ENCODE assay signal across 9 cellular contexts in genomic region chrX:13747836-13748235, GRCh38. TPM values are rescaled to one million over a fixed set of nuclear protein-coding genes. Genes with fewer than 3 reads are reported as not detected.
DNase-seq lines count a peak whose midpoint lies in the region; ATAC-seq, FAIRE-seq and TF ChIP-seq lines count a peak whose summit lies in the region.
"Had no signal": no experiment of that assay in that cellular context is flagged by ENCODE, and none has a peak within 500 bp of the region (broad histone marks: within the 10 kb centered on the region; RNA-seq: fewer than 3 reads in every experiment).

No MANE protein-coding gene starts in this region.

- peak; percentile 53 for TF ChIP-seq RAD21 in GM12878 (IDR thresholded peaks at IDR 0.05; ENCODE audit: insufficient read depth, low read depth, low read length)

- FAIRE-seq in GM12878 (lab: Jason Lieb, UNC), result no peak
- FAIRE-seq: endometrium had no signal

- H3K9ac ChIP-seq in GM12878 (ENCODE audit: control insufficient read depth, insufficient read depth, low read length), result no peak overlapping the region

- no peaks in the 10 kb centered on the region for H3K9me3 ChIP-seq in GM12878 (replicated peaks; ENCODE audit: control insufficient read depth, insufficient read depth, low read length)

- CTCF ChIA-PET in GM12878 (lab: Yijun Ruan, JAX), result interaction anchor here (0.8 to 11.5 kb wide), 13 partner anchors 13 to 284 kb away, joined by 3 to 113 read pairs (median 6); partner anchors contain the start of genes GEMIN8, OFD1 and TRAPPC2

- 31% methylated on average over 2 of the region's 2 CpGs for WGBS in GM12878 (ENCODE audit: insufficient coverage, insufficient replicate concordance, low lambda C conversion rate, missing lambda C conversion rate)

- no peaks in the 10 kb centered on the region; the same call in 1 of the 2 replicates for H3K79me2 ChIP-seq in GM12878 (ENCODE audit: control insufficient read depth, insufficient read depth, low read length)

- TF ChIP-seq CTCF in GM12878 (IDR thresholded peaks at IDR 0.05 in 2 of 3, conservative IDR thresholded peaks at IDR 0.05 in 1 of 3; ENCODE audit: control insufficient read depth in 2 of 3, extremely low read depth in 1 of 3, insufficient read depth in 1 of 3, low read depth in 3 of 3, low read length in 3 of 3), result peak; percentile 50 to 64 (median 63)

- POLR2A ChIA-PET in GM12878 (lab: Charles Lee), result interaction anchor here (1.2 to 1.4 kb wide), 2 partner anchors 11 to 15 kb away, joined by 3 read pairs; no protein-coding TSS in a partner anchor

- ATAC-seq in GM12878 (0 out of 3 replicates have a peak, but pooled peaks have one; percentile 12), left colon (peak; percentile 84), GM21737 (IDR thresholded peaks at IDR 0.05; ENCODE audit: unreplicated experiment) (no peak)

- no peak overlapping the region for H3K27ac ChIP-seq in GM12878 (ENCODE audit: control insufficient read depth, insufficient read depth)

- H3K36me3 ChIP-seq in GM12878 (ENCODE audit: control insufficient read depth in 2 of 2, insufficient read depth in 2 of 2, low read length in 1 of 2), result peaks cover 0 to 15% of the 10 kb centered on the region in 2 experiments; a peak in 3 of 4 replicates

- no peaks in the 10 kb centered on the region for H3K27me3 ChIP-seq in GM12878 (replicated peaks in 1 of 2; ENCODE audit: control insufficient read depth in 2 of 2, insufficient read depth in 2 of 2, low read length in 1 of 2)

- H4K20me1 ChIP-seq in GM12878 (ENCODE audit: control insufficient read depth, insufficient read depth), result no peaks in the 10 kb centered on the region

- intact Hi-C loops in GM12878 (cut with micrococcal nuclease; ENCODE audit: unreplicated experiment) (loop anchor here (1.0 kb wide), 1 partner anchor 90 kb away; no protein-coding TSS in a partner anchor), left colon (cut with DNase I, micrococcal nuclease) (no loop called here)

- DNase-seq in stimulated activated CD4-positive, alpha-beta T cell treated with anti-CD3 and anti-CD28 coated beads, Interleukin-4, amount 100 ng/mL, for 24 hours, result peak; percentile 24
- no peak for DNase-seq in stimulated activated CD4-positive, alpha-beta T cell treated with anti-CD3 and anti-CD28 coated beads, Interleukin-2, amount 100 ng/mL, for 48 hours
- peak; percentile 23 for DNase-seq in NCI-H2227 treated with DMSO at 0.1 percent for 48 hours (lab: John Stamatoyannopoulos, UW)
- DNase-seq in GM12878 (ENCODE audit: low read depth, low spot score), result no peak
- DNase-seq in left colon, result peak in 1 of 2 donors; percentile 72
- DNase-seq in NCI-H1694 (lab: John Stamatoyannopoulos, UW), result no peak
- no peak for DNase-seq in middle frontal gyrus (ENCODE audit: extremely low spot score, low spot score)

- BruUV-seq in GM12878 (replicated peaks; lab: Mats Ljungman, UMichigan), result no TSS peak

- RAD21 ChIA-PET in GM12878 (lab: Charles Lee; ENCODE audit: unreplicated experiment), result interaction anchor here (1.0 to 15.7 kb wide), 7 partner anchors 11 to 86 kb away, joined by 3 to 175 read pairs (median 8); partner anchors contain the start of genes OFD1 and TRAPPC2

- in situ Hi-C loops in GM12878 (cut with MboI), result loop anchor here (5.0 to 10.0 kb wide), 3 partner anchors 91 to 279 kb away; partner anchors contain the start of gene GEMIN8

- SMC1A ChIA-PET in GM12878 (lab: Charles Lee; ENCODE audit: uncharacterized antibody, unreplicated experiment), result interaction anchor here (1.0 to 14.7 kb wide), 10 partner anchors 8 to 288 kb away, joined by 3 to 198 read pairs (median 10); partner anchors contain the start of genes OFD1, RAB9A and TRAPPC2

- TF ChIP-seq POLR2A in GM12878 (IDR thresholded peaks at IDR 0.05; ENCODE audit: low read depth, low read length), result no peak

- H3K4me2 ChIP-seq in GM12878 (ENCODE audit: control insufficient read depth, insufficient read depth), result no peak overlapping the region

- TF ChIP-seq EP300 in GM12878 (IDR thresholded peaks at IDR 0.05; ENCODE audit: borderline replicate concordance in 1 of 2, control insufficient read depth in 1 of 2, low read depth in 2 of 2, low read length in 2 of 2), result no peak

- no peak overlapping the region for H2AFZ ChIP-seq in GM12878 (ENCODE audit: control insufficient read depth, low read depth, low read length)

- H3K4me1 ChIP-seq in GM12878 (ENCODE audit: control insufficient read depth, insufficient read depth, low read length), result peaks cover 39% of the 10 kb centered on the region

- H3K4me3 ChIP-seq in GM12878, result no peak overlapping the region

TF ChIP-seq in GM12878, 131 proteins besides CTCF, POLR2A, EP300 and RAD21 (continues in another document):
- TF ChIP-seq NR2F1 (conservative IDR thresholded peaks at IDR 0.05), result 0 out of 2 replicates have a peak, but pooled peaks have one; percentile 21

RNA-seq across cellular contexts. Expression of gene OFD1, which starts 13.3 kb away (rescaled TPM):
- 173 and 178 TPM in 2 replicates for total RNA-seq in GM12878 (2013; cell fraction: nucleolus; rRNA removed)
- total RNA-seq in GM12878 (2014; rRNA removed) (22.4 and 27.7 TPM in 2 replicates), GM12878 (2014; rRNA removed; fragmentation: Illumina TruSeq; extraction: Trizol) (39.5 and 43.7 TPM in 2 replicates), GM12878 (2021) (30.6 and 34.0 TPM in 2 replicates), left colon (10 to 100 TPM; 27.7 to 36.3 TPM)
- 17.6 TPM for polyA plus RNA-seq in GM12878 (2011; ENCODE audit: low read depth)
- polyA plus RNA-seq in GM12878 (2011; rRNA removed) (77.2 and 107 TPM in 2 replicates), GM12878 (2014; fragmentation: Illumina TruSeq; extraction: Trizol) (33.3 and 43.7 TPM in 2 replicates), GM12878 (2014; fragmentation: Nextera tagmentation; extraction: Ambion mirVana) (10 to 100 TPM; 43.0 to 64.5 TPM), GM12878 (2014; rRNA removed) (23.6 and 23.7 TPM in 2 replicates), GM12878 (2016; fragmentation: Nextera tagmentation; extraction: Ambion mirVana) (10 to 100 TPM; 32.6 to 34.2 TPM)
- polyA plus RNA-seq in GM12878 (2011; cell fraction: cytosol; rRNA removed), result 32.3 and 33.2 TPM in 2 replicates
- polyA plus RNA-seq in GM12878 (2011; cell fraction: nucleus; rRNA removed), result 186 and 224 TPM in 2 replicates
- polyA plus RNA-seq in GM12878 (2012), result 25.2 and 35.0 TPM in 2 replicates
- polyA minus RNA-seq in GM12878 (2011; rRNA and poly(A)+ RNA removed), result 38.1 and 44.5 TPM in 2 replicates
- polyA minus RNA-seq in GM12878 (2011; cell fraction: cytosol; rRNA and poly(A)+ RNA removed), result 18.8 and 19.2 TPM in 2 replicates
- polyA minus RNA-seq in GM12878 (2011; cell fraction: nucleus; rRNA and poly(A)+ RNA removed), result 85.6 and 109 TPM in 2 replicates

RNA-seq across cellular contexts. Expression of gene TRAPPC2, which starts 13.4 kb away (rescaled TPM):
- 27.6 and 32.3 TPM in 2 replicates for total RNA-seq in GM12878 (2013; cell fraction: nucleolus; rRNA removed)
- 21.0 and 30.0 TPM in 2 replicates for total RNA-seq in GM12878 (2014; rRNA removed)
- total RNA-seq in GM12878 (2014; rRNA removed; fragmentation: Illumina TruSeq; extraction: Trizol), result 24.8 and 26.2 TPM in 2 replicates
- total RNA-seq in GM12878 (2021), result 17.5 and 17.8 TPM in 2 replicates
- 23.8 TPM for polyA plus RNA-seq in GM12878 (2011; ENCODE audit: low read depth)
- polyA plus RNA-seq in GM12878 (2011; rRNA removed), result 28.4 and 30.7 TPM in 2 replicates
- 13.5 and 19.6 TPM in 2 replicates for polyA plus RNA-seq in GM12878 (2011; cell fraction: cytosol; rRNA removed)
- 11.8 and 13.8 TPM in 2 replicates for polyA plus RNA-seq in GM12878 (2011; cell fraction: nucleus; rRNA removed)
- polyA plus RNA-seq in GM12878 (2012), result 14.5 and 17.8 TPM in 2 replicates
- polyA plus RNA-seq in GM12878 (2014; fragmentation: Illumina TruSeq; extraction: Trizol), result 14.6 and 23.0 TPM in 2 replicates
- polyA plus RNA-seq in GM12878 (2014; fragmentation: Nextera tagmentation; extraction: Ambion mirVana), result 10 to 100 TPM; 18.3 to 27.5 TPM
- 12.4 and 14.8 TPM in 2 replicates for polyA plus RNA-seq in GM12878 (2014; rRNA removed)
- polyA plus RNA-seq in GM12878 (2016; fragmentation: Nextera tagmentation; extraction: Ambion mirVana), result 10 to 100 TPM; 21.6 to 26.6 TPM
- polyA minus RNA-seq in GM12878 (2011; rRNA and poly(A)+ RNA removed), result 15.3 and 18.7 TPM in 2 replicates
- 10.3 and 13.9 TPM in 2 replicates for polyA minus RNA-seq in GM12878 (2011; cell fraction: cytosol; rRNA and poly(A)+ RNA removed)
- polyA minus RNA-seq in GM12878 (2011; cell fraction: nucleus; rRNA and poly(A)+ RNA removed), result 10.0 and 15.9 TPM in 2 replicates
- total RNA-seq in left colon, result 10 to 100 TPM; 21.7 TPM

RNA-seq across cellular contexts. Expression of gene RAB9A, which starts 58.9 kb away (rescaled TPM):
- 34.3 and 39.0 TPM in 2 replicates for total RNA-seq in GM12878 (2013; cell fraction: nucleolus; rRNA removed)
- total RNA-seq in GM12878 (2014; rRNA removed) (42.1 and 54.1 TPM in 2 replicates), GM12878 (2014; rRNA removed; fragmentation: Illumina TruSeq; extraction: Trizol) (50.5 and 53.1 TPM in 2 replicates), GM12878 (2021) (43.2 and 44.2 TPM in 2 replicates), left colon (10 to 100 TPM; 28.0 to 70.6 TPM)
- 21.1 TPM for polyA plus RNA-seq in GM12878 (2011; ENCODE audit: low read depth)
- polyA plus RNA-seq in GM12878 (2011; rRNA removed) (142 and 180 TPM in 2 replicates), GM12878 (2014; fragmentation: Illumina TruSeq; extraction: Trizol) (47.0 and 68.3 TPM in 2 replicates), GM12878 (2014; fragmentation: Nextera tagmentation; extraction: Ambion mirVana) (10 to 100 TPM; 49.2 to 49.3 TPM), GM12878 (2014; rRNA removed) (52.4 and 64.6 TPM in 2 replicates), GM12878 (2016; fragmentation: Nextera tagmentation; extraction: Ambion mirVana) (10 to 100 TPM; 64.8 to 76.4 TPM)
- 58.5 and 62.9 TPM in 2 replicates for polyA plus RNA-seq in GM12878 (2011; cell fraction: cytosol; rRNA removed)
- 50.2 and 59.5 TPM in 2 replicates for polyA plus RNA-seq in GM12878 (2011; cell fraction: nucleus; rRNA removed)
- 31.9 and 49.2 TPM in 2 replicates for polyA plus RNA-seq in GM12878 (2012)
- 52.1 and 73.6 TPM in 2 replicates for polyA minus RNA-seq in GM12878 (2011; rRNA and poly(A)+ RNA removed)
- polyA minus RNA-seq in GM12878 (2011; cell fraction: cytosol; rRNA and poly(A)+ RNA removed), result 26.5 and 27.1 TPM in 2 replicates
- polyA minus RNA-seq in GM12878 (2011; cell fraction: nucleus; rRNA and poly(A)+ RNA removed), result 14.7 and 17.5 TPM in 2 replicates

Comparison
In these comparisons a context has a peak if more than half of its experiments do, and no peak if none do; other contexts are left out.
1. DNase-seq: peak in stimulated activated CD4-positive, alpha-beta T cell treated with anti-CD3 and anti-CD28 coated beads, Interleukin-4, amount 100 ng/mL, for 24 hours (single experiment) and NCI-H2227 treated with DMSO at 0.1 percent for 48 hours (single experiment); none in stimulated activated CD4-positive, alpha-beta T cell treated with anti-CD3 and anti-CD28 coated beads, Interleukin-2, amount 100 ng/mL, for 48 hours (0 of 2), GM12878 (single experiment), NCI-H1694 (single experiment) and middle frontal gyrus (single experiment).